Comparison of ENCODE assay signal across 1 cellular context in the genomic region with DNA sequence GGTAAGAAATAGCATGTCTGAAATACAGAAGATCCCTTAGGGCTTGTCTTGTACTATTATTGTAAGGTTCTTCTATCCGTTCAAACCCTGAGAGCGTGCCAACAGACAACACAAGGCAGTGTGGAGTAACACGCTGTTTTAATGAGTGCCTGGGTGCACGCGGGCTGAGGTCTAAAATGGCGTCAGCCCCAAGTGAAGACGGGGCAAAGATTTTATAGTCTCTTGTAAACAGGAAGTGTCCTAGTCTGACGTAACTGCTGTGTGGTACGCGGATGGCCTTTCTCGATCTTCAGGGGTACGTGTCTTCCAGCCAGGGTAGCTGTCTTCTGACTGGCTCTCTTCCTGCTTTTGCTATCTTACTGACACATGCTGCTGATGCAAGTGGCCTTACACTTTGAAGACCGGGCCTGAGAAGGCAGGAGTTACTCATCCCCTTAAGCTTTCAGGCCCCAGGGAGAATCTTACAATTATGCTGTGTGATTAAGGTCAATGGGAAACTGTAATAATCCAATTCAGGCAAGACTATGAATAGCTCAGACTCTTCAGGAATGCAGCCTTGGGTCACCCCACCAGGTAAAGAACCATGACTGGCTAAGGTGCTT.
TF ChIP-seq lines count a peak whose summit lies in the region.

No MANE protein-coding gene starts in this region.

TF ChIP-seq in GM23338, 12 proteins besides CTCF, POLR2A, EP300 and RAD21:
- TF ChIP-seq, protein P1, sequence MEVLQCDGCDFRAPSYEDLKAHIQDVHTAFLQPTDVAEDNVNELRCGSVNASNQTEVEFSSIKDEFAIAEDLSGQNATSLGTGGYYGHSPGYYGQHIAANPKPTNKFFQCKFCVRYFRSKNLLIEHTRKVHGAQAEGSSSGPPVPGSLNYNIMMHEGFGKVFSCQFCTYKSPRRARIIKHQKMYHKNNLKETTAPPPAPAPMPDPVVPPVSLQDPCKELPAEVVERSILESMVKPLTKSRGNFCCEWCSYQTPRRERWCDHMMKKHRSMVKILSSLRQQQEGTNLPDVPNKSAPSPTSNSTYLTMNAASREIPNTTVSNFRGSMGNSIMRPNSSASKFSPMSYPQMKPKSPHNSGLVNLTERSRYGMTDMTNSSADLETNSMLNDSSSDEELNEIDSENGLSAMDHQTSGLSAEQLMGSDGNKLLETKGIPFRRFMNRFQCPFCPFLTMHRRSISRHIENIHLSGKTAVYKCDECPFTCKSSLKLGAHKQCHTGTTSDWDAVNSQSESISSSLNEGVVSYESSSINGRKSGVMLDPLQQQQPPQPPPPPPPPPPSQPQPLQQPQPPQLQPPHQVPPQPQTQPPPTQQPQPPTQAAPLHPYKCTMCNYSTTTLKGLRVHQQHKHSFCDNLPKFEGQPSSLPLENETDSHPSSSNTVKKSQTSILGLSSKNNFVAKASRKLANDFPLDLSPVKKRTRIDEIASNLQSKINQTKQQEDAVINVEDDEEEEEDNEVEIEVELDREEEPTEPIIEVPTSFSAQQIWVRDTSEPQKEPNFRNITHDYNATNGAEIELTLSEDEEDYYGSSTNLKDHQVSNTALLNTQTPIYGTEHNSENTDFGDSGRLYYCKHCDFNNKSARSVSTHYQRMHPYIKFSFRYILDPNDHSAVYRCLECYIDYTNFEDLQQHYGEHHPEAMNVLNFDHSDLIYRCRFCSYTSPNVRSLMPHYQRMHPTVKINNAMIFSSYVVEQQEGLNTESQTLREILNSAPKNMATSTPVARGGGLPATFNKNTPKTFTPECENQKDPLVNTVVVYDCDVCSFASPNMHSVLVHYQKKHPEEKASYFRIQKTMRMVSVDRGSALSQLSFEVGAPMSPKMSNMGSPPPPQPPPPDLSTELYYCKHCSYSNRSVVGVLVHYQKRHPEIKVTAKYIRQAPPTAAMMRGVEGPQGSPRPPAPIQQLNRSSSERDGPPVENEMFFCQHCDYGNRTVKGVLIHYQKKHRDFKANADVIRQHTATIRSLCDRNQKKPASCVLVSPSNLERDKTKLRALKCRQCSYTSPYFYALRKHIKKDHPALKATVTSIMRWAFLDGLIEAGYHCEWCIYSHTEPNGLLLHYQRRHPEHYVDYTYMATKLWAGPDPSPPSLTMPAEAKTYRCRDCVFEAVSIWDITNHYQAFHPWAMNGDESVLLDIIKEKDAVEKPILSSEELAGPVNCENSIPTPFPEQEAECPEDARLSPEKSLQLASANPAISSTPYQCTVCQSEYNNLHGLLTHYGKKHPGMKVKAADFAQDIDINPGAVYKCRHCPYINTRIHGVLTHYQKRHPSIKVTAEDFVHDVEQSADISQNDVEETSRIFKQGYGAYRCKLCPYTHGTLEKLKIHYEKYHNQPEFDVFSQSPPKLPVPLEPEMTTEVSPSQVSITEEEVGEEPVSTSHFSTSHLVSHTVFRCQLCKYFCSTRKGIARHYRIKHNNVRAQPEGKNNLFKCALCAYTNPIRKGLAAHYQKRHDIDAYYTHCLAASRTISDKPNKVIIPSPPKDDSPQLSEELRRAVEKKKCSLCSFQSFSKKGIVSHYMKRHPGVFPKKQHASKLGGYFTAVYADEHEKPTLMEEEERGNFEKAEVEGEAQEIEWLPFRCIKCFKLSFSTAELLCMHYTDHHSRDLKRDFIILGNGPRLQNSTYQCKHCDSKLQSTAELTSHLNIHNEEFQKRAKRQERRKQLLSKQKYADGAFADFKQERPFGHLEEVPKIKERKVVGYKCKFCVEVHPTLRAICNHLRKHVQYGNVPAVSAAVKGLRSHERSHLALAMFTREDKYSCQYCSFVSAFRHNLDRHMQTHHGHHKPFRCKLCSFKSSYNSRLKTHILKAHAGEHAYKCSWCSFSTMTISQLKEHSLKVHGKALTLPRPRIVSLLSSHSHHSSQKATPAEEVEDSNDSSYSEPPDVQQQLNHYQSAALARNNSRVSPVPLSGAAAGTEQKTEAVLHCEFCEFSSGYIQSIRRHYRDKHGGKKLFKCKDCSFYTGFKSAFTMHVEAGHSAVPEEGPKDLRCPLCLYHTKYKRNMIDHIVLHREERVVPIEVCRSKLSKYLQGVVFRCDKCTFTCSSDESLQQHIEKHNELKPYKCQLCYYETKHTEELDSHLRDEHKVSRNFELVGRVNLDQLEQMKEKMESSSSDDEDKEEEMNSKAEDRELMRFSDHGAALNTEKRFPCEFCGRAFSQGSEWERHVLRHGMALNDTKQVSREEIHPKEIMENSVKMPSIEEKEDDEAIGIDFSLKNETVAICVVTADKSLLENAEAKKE (CRISPR knock-in tag; IDR thresholded peaks at IDR 0.05): no peak
- TF ChIP-seq NANOG (IDR thresholded peaks at IDR 0.05; ENCODE audit: borderline replicate concordance): no peak
- TF ChIP-seq, protein P2, sequence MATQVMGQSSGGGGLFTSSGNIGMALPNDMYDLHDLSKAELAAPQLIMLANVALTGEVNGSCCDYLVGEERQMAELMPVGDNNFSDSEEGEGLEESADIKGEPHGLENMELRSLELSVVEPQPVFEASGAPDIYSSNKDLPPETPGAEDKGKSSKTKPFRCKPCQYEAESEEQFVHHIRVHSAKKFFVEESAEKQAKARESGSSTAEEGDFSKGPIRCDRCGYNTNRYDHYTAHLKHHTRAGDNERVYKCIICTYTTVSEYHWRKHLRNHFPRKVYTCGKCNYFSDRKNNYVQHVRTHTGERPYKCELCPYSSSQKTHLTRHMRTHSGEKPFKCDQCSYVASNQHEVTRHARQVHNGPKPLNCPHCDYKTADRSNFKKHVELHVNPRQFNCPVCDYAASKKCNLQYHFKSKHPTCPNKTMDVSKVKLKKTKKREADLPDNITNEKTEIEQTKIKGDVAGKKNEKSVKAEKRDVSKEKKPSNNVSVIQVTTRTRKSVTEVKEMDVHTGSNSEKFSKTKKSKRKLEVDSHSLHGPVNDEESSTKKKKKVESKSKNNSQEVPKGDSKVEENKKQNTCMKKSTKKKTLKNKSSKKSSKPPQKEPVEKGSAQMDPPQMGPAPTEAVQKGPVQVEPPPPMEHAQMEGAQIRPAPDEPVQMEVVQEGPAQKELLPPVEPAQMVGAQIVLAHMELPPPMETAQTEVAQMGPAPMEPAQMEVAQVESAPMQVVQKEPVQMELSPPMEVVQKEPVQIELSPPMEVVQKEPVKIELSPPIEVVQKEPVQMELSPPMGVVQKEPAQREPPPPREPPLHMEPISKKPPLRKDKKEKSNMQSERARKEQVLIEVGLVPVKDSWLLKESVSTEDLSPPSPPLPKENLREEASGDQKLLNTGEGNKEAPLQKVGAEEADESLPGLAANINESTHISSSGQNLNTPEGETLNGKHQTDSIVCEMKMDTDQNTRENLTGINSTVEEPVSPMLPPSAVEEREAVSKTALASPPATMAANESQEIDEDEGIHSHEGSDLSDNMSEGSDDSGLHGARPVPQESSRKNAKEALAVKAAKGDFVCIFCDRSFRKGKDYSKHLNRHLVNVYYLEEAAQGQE (IDR thresholded peaks at IDR 0.05; ENCODE audit: unreplicated experiment): no peak
- no peak for TF ChIP-seq ZNF331 (CRISPR knock-in tag; IDR thresholded peaks at IDR 0.05; ENCODE audit: low read depth)
- TF ChIP-seq, protein P3, sequence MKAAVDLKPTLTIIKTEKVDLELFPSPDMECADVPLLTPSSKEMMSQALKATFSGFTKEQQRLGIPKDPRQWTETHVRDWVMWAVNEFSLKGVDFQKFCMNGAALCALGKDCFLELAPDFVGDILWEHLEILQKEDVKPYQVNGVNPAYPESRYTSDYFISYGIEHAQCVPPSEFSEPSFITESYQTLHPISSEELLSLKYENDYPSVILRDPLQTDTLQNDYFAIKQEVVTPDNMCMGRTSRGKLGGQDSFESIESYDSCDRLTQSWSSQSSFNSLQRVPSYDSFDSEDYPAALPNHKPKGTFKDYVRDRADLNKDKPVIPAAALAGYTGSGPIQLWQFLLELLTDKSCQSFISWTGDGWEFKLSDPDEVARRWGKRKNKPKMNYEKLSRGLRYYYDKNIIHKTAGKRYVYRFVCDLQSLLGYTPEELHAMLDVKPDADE (IDR thresholded peaks at IDR 0.05): no peak
- no peak for TF ChIP-seq EZH2phosphoT487 (IDR thresholded peaks at IDR 0.05; ENCODE audit: unreplicated experiment)
- no peak for TF ChIP-seq ZNF114 (CRISPR knock-in tag; IDR thresholded peaks at IDR 0.05)
- no peak for TF ChIP-seq CREB1 (CRISPR knock-in tag; IDR thresholded peaks at IDR 0.05; ENCODE audit: low read depth)
- TF ChIP-seq STAT1 (IDR thresholded peaks at IDR 0.05; ENCODE audit: unreplicated experiment): no peak
- no peak for TF ChIP-seq POLR2AphosphoS5 (IDR thresholded peaks at IDR 0.05; ENCODE audit: low read depth)
- TF ChIP-seq JUNB (IDR thresholded peaks at IDR 0.05; ENCODE audit: unreplicated experiment): no peak
- TF ChIP-seq EZH2 (IDR thresholded peaks at IDR 0.05; ENCODE audit: low read depth, unreplicated experiment): no peak
TF ChIP-seq in GM23338: peak in this region for 0.
